In genomic region chr16:7137560-7138330, GRCh38 we compare ENCODE assay signal across 1 cellular context.
A peak's percentile ranks its signal among the peaks of the same experiment; 100 is the strongest.
TF ChIP-seq lines count a peak whose summit lies in the region.

No MANE protein-coding gene starts in this region.

TF ChIP-seq in A549, 52 proteins besides CTCF, POLR2A, EP300 and RAD21 (continued from another document):
- TF ChIP-seq HOXB13 (CRISPR knock-in tag; IDR thresholded peaks at IDR 0.05; ENCODE audit: low read depth) (no peak), POLR2AphosphoS2 (conservative IDR thresholded peaks at IDR 0.05; ENCODE audit: low read length) (no peak), ELK1 (IDR thresholded peaks at IDR 0.05; ENCODE audit: low read depth, low read length) (no peak), ZC3H11A (IDR thresholded peaks at IDR 0.05) (no peak), CBX2 (IDR thresholded peaks at IDR 0.05; ENCODE audit: borderline replicate concordance, low read depth) (no peak), MAZ (IDR thresholded peaks at IDR 0.05; ENCODE audit: borderline replicate concordance, low read depth, low read length) (no peak), HES2 (IDR thresholded peaks at IDR 0.05) (0 out of 2 replicates have a peak, but pooled peaks have one; percentile 20), JUN (IDR thresholded peaks at IDR 0.05) (0 out of 5 replicates have a peak, but pooled peaks of 1 of the 2 experiments have one; percentile 36), ZNF302 (CRISPR knock-in tag; IDR thresholded peaks at IDR 0.05) (no peak), FOSL2 (IDR thresholded peaks at IDR 0.05) (peak; percentile 74), FOSL2 (CRISPR knock-in tag; IDR thresholded peaks at IDR 0.05) (peak; percentile 92), RARB (CRISPR knock-in tag; IDR thresholded peaks at IDR 0.05) (no peak), ZFP36 (IDR thresholded peaks at IDR 0.05; ENCODE audit: borderline replicate concordance, partially characterized antibody) (peak; percentile 36), NFE2L2 (conservative IDR thresholded peaks at IDR 0.05; ENCODE audit: low read length) (no peak), JUNB (IDR thresholded peaks at IDR 0.05) (peak; percentile 79), TFCP2L1 (CRISPR knock-in tag; IDR thresholded peaks at IDR 0.05) (no peak), ZSCAN20 (CRISPR knock-in tag; IDR thresholded peaks at IDR 0.05) (no peak), CEBPB (IDR thresholded peaks at IDR 0.05) (peak; percentile 80 to 90), CHD4 (IDR thresholded peaks at IDR 0.05; ENCODE audit: borderline replicate concordance) (no peak)
TF ChIP-seq in A549: peak in this region for 8.
